ENCODE assay signal across 9 cellular contexts in the genomic region with DNA sequence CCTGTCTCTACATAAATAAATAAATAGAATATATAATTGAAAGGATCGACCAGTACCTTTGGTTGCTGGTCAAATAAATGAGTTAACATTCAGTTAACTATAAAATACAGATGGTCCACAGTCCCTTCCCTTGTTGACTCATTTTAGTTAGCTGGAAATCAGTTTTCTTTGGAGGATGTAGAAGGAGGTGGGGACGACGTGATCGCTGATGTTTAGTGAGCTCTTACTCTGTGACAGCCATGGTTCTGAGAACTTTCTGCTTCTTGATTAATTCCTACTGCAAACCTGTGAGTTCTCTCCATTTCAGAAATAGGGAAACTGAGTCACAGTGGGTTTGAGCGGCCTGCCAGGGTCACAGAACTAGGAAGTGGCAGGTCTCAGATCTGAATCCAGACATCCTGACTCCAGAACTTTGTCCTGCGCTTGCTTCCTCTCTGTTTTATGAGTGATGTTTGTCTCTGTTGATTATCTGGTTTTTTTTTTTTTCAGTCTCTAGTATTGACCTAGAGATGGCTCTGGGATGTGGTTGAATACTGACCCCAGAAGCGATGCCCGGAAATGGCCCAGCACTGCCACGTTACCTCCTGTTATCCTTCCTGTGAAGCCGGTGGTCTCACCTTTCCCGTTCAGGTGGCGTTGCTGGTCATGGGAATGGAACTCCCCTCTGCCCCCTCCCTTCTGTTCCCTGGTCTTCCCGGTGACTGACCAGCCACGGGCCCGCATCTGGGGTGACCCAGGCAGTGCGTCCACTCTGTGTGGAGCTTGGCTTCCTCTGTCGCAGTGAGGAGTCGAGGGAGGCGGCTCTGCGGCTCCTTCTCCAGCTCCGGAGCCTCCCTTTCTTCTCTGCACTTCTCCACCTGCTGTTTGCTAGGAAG. TPM values are rescaled to one million over a fixed set of nuclear protein-coding genes. Genes with fewer than 3 reads are reported as not detected.
DNase-seq lines count a peak whose midpoint lies in the region; ATAC-seq and TF ChIP-seq lines count a peak whose summit lies in the region.
"Had no signal": no experiment of that assay in that cellular context is flagged by ENCODE, and none has a peak within 500 bp of the region (broad histone marks: within the 10 kb centered on the region; RNA-seq: fewer than 3 reads in every experiment).

No MANE protein-coding gene starts in this region.

- H3K9me3 ChIP-seq in Caco-2 (no peaks in the 10 kb centered on the region), ascending aorta (no peaks in the 10 kb centered on the region), right cardiac atrium (ENCODE audit: control insufficient read depth, low read length) (no peaks in the 10 kb centered on the region), gastrocnemius medialis (no peaks in the 10 kb centered on the region)
- H3K9me3 ChIP-seq: right lobe of liver had no signal

- TF ChIP-seq POLR2A in gastrocnemius medialis (IDR thresholded peaks at IDR 0.05), result no peak

- peaks cover 4% of the 10 kb centered on the region for H3K36me3 Mint-ChIP-seq in Caco-2 (ENCODE audit: insufficient read depth, unreplicated experiment)

- H3K4me1 Mint-ChIP-seq in Caco-2 (ENCODE audit: low read depth, unreplicated experiment), result no peaks in the 10 kb centered on the region

- in situ Hi-C loops in gastrocnemius medialis (cut with MboI; ENCODE audit: low sequenced_read_pairs in 4 of 4), result loop anchor here in 2 of 4 donors (25.0 kb wide), 1 partner anchor 614 kb away; the partner anchor contains the start of gene LYSMD4 (in 2 of the 2)

- H3K27ac ChIP-seq in ascending aorta, result peak overlapping the region; percentile 97 to 98
- H3K27ac ChIP-seq in right cardiac atrium (ENCODE audit: low read length), result peak overlapping the region; percentile 90
- H3K27ac ChIP-seq in gastrocnemius medialis, result peak overlapping the region; percentile 88 to 97 (median 94)
- H3K27ac ChIP-seq: right lobe of liver had no signal

- H3K4me3 ChIP-seq in Caco-2 (ENCODE audit: low read depth, low read length), result no peak overlapping the region
- H3K4me3 ChIP-seq in ascending aorta, result peak overlapping the region; percentile 11 to 59
- H3K4me3 ChIP-seq in right cardiac atrium (ENCODE audit: low read length), result no peak overlapping the region
- peak overlapping the region; percentile 33 to 59 (median 44) for H3K4me3 ChIP-seq in gastrocnemius medialis
- H3K4me3 ChIP-seq: right lobe of liver had no signal

- TF ChIP-seq CTCF in Caco-2 (IDR thresholded peaks at IDR 0.05; ENCODE audit: insufficient read depth in 1 of 2, low read depth in 1 of 2, low read length in 1 of 2, severe bottlenecking in 1 of 2, unreplicated experiment in 1 of 2), result no peak
- no peak for TF ChIP-seq CTCF in ascending aorta (IDR thresholded peaks at IDR 0.05)
- TF ChIP-seq CTCF in gastrocnemius medialis (IDR thresholded peaks at IDR 0.05 in 4 of 5, conservative IDR thresholded peaks at IDR 0.05 in 1 of 5), result no peak

- POLR2A ChIA-PET in Caco-2 (lab: Charles Lee) (no interaction called here), HEK293T (lab: Yijun Ruan, JAX) (no interaction called here)

- no peak overlapping the region for H3K4me3 Mint-ChIP-seq in Caco-2 (ENCODE audit: unreplicated experiment)

- ATAC-seq in right cardiac atrium, result peak in 1 of 2 donors; percentile 38
- ATAC-seq in gastrocnemius medialis, result no peak
- no peak for ATAC-seq in HG02642 (IDR thresholded peaks at IDR 0.05; ENCODE audit: poor library complexity, unreplicated experiment)

- CTCF ChIA-PET in Caco-2 (lab: Charles Lee), result no interaction called here
- CTCF ChIA-PET in HEK293T (lab: Yijun Ruan, JAX), result interaction anchor here (1.1 to 1.5 kb wide), 4 partner anchors 14 to 581 kb away, joined by 3 to 5 read pairs (median 4); partner anchors contain the start of gene SYNM

- H3K36me3 ChIP-seq in Caco-2 (ENCODE audit: control insufficient read depth, insufficient read depth, low read length) (no peaks in the 10 kb centered on the region), ascending aorta (peaks cover 0 to 9% of the 10 kb centered on the region in 2 donors), gastrocnemius medialis (peaks cover 0 to 10% of the 10 kb centered on the region in 2 donors)
- H3K36me3 ChIP-seq: right lobe of liver had no signal

- WGBS in right cardiac atrium, result 44% methylated on average over 21 of the region's 21 CpGs

- intact Hi-C loops in Caco-2 (cut with micrococcal nuclease; ENCODE audit: unreplicated experiment), result no loop called here
- intact Hi-C loops in ascending aorta (cut with DNase I), result loop anchor here (5.0 kb wide), 1 partner anchor 49 kb away; no protein-coding TSS in a partner anchor
- intact Hi-C loops in right cardiac atrium (cut with DNase I), result no loop called here
- intact Hi-C loops in gastrocnemius medialis (cut with DNase I; ENCODE audit: low total_unique reads), result loop anchor here (10.0 kb wide), 2 partner anchors 612 to 1402 kb away; partner anchors contain the start of genes CERS3 and LYSMD4

- BruUV-seq in Caco-2 (replicated peaks; lab: Mats Ljungman, UMichigan), result no TSS peak

- DNase-seq in Caco-2 (no peak), ascending aorta (ENCODE audit: low spot score in 2 of 2) (no peak), right cardiac atrium (peak in 1 of 3 donors; percentile 70), gastrocnemius medialis (peak in 1 of 2 donors; percentile 45), HEK293T (ENCODE audit: extremely low spot score) (no peak), activated T-cell treated with anti-CD3 and anti-CD28 coated beads for 4 hours (no peak), NCI-H1417 treated with DMSO at 0.1 percent for 48 hours (lab: John Stamatoyannopoulos, UW) (no peak)

- peak overlapping the region; percentile 26 for H3K27ac Mint-ChIP-seq in Caco-2 (ENCODE audit: unreplicated experiment)

- no peaks in the 10 kb centered on the region for H3K9me3 Mint-ChIP-seq in Caco-2 (ENCODE audit: unreplicated experiment)

- H3K27me3 Mint-ChIP-seq in Caco-2 (ENCODE audit: insufficient read depth, unreplicated experiment), result no peaks in the 10 kb centered on the region

- H3K4me1 ChIP-seq in Caco-2 (peaks cover 10% of the 10 kb centered on the region), ascending aorta (peaks cover 27 to 48% of the 10 kb centered on the region in 2 donors), right cardiac atrium (ENCODE audit: control insufficient read depth, insufficient read depth, low read length) (peaks cover 9% of the 10 kb centered on the region), gastrocnemius medialis (peaks cover 89 to 91% of the 10 kb centered on the region in 2 donors)
- H3K4me1 ChIP-seq: right lobe of liver had no signal

- H3K27me3 ChIP-seq in Caco-2 (replicated peaks; ENCODE audit: control insufficient read depth, insufficient read depth, low read length), result no peaks in the 10 kb centered on the region
- H3K27me3 ChIP-seq in ascending aorta, result no peaks in the 10 kb centered on the region
- H3K27me3 ChIP-seq in right cardiac atrium (ENCODE audit: control insufficient read depth, insufficient read depth), result no peaks in the 10 kb centered on the region
- H3K27me3 ChIP-seq in gastrocnemius medialis, result no peaks in the 10 kb centered on the region
- H3K27me3 ChIP-seq: right lobe of liver had no signal

TF ChIP-seq in HEK293T, 16 proteins besides CTCF, POLR2A, EP300 and RAD21:
- no peak for TF ChIP-seq SUZ12 (IDR thresholded peaks at IDR 0.05)
- no peak for TF ChIP-seq ARNT (IDR thresholded peaks at IDR 0.05)
- TF ChIP-seq NFRKB (IDR thresholded peaks at IDR 0.05), result no peak
- no peak for TF ChIP-seq HDGF (IDR thresholded peaks at IDR 0.05; ENCODE audit: borderline replicate concordance)
- no peak for TF ChIP-seq ZNF384 (IDR thresholded peaks at IDR 0.05)
- no peak for TF ChIP-seq L3MBTL2 (conservative IDR thresholded peaks at IDR 0.05)
- TF ChIP-seq, protein P1, sequence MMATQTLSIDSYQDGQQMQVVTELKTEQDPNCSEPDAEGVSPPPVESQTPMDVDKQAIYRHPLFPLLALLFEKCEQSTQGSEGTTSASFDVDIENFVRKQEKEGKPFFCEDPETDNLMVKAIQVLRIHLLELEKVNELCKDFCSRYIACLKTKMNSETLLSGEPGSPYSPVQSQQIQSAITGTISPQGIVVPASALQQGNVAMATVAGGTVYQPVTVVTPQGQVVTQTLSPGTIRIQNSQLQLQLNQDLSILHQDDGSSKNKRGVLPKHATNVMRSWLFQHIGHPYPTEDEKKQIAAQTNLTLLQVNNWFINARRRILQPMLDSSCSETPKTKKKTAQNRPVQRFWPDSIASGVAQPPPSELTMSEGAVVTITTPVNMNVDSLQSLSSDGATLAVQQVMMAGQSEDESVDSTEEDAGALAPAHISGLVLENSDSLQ (IDR thresholded peaks at IDR 0.05), result no peak
- TF ChIP-seq CTBP1 (IDR thresholded peaks at IDR 0.05; ENCODE audit: borderline replicate concordance), result no peak
- TF ChIP-seq TARDBP (IDR thresholded peaks at IDR 0.05), result no peak
- TF ChIP-seq BHLHE40 (IDR thresholded peaks at IDR 0.05; ENCODE audit: borderline replicate concordance), result no peak
- no peak for TF ChIP-seq LEF1 (IDR thresholded peaks at IDR 0.05; ENCODE audit: borderline replicate concordance)
- TF ChIP-seq ELF4 (IDR thresholded peaks at IDR 0.05), result no peak

RNA-seq across cellular contexts. Expression of gene SYNM, which starts 18.2 kb away (rescaled TPM):
- 6.0 and 6.1 TPM in 2 replicates for total RNA-seq in Caco-2 (2022)
- 37.7 TPM for total RNA-seq in ascending aorta
- 100 to 1,000 TPM; 184 to 463 (median 218) TPM for total RNA-seq in right cardiac atrium
- 127 TPM for polyA plus RNA-seq in right cardiac atrium
- total RNA-seq in gastrocnemius medialis, result 100 to 1,000 TPM; 200 to 308 (median 266) TPM

Comparison
In these comparisons a context has a peak if more than half of its experiments do, and no peak if none do; other contexts are left out.
1. H3K4me3 ChIP-seq: peak in ascending aorta (2 of 2) and gastrocnemius medialis (4 of 4); none in Caco-2 (single experiment) and right cardiac atrium (single experiment).
2. intact Hi-C loops: an anchor here in ascending aorta (5.0 kb wide) and gastrocnemius medialis (10.0 kb wide); none called in Caco-2 and right cardiac atrium.
3. Peak in every context shown above with its lines, with median percentiles within 50 percentile points of each other: H3K27ac ChIP-seq.